In genomic region chr1:43532716-43533115, GRCh38 we compare ENCODE assay signal across 1 cellular context.
TF ChIP-seq lines count a peak whose summit lies in the region.

No MANE protein-coding gene starts in this region.

TF ChIP-seq in HCT116, 20 proteins besides CTCF, POLR2A, EP300 and RAD21 (continued from another document):
- no peak for TF ChIP-seq CBX3 (IDR thresholded peaks at IDR 0.05; ENCODE audit: low read depth)
- TF ChIP-seq REST (IDR thresholded peaks at IDR 0.05; ENCODE audit: low read depth) = no peak
- no peak for TF ChIP-seq ZNF274 (IDR thresholded peaks at IDR 0.05; ENCODE audit: low read depth, low read length)
- no peak for TF ChIP-seq TCF7L2 (IDR thresholded peaks at IDR 0.05; ENCODE audit: borderline replicate concordance, extremely low read depth, insufficient read depth, insufficient read length)
- TF ChIP-seq ATF3 (IDR thresholded peaks at IDR 0.05) = no peak
- TF ChIP-seq POLR2AphosphoS5 (IDR thresholded peaks at IDR 0.05; ENCODE audit: low read depth, low read length) = no peak
- TF ChIP-seq EZH2 (IDR thresholded peaks at IDR 0.05) = no peak
- TF ChIP-seq JUND (IDR thresholded peaks at IDR 0.05) = no peak
- no peak for TF ChIP-seq EZH2phosphoT487 (IDR thresholded peaks at IDR 0.05; ENCODE audit: borderline replicate concordance)
- TF ChIP-seq SIN3A (IDR thresholded peaks at IDR 0.05; ENCODE audit: low read depth) = no peak
- TF ChIP-seq SRF (IDR thresholded peaks at IDR 0.05; ENCODE audit: low read depth) = no peak
